In genomic region chr2:604385-604784, GRCh38 we compare ENCODE assay signal across 25 cellular contexts.
DNase-seq lines count a peak whose midpoint lies in the region; ATAC-seq, FAIRE-seq and TF ChIP-seq lines count a peak whose summit lies in the region.
"Had no signal": no experiment of that assay in that cellular context is flagged by ENCODE, and none has a peak within 500 bp of the region (broad histone marks: within the 10 kb centered on the region; RNA-seq: fewer than 3 reads in every experiment).

No MANE protein-coding gene starts in this region.

- H3K79me2 ChIP-seq in HepG2 (ENCODE audit: insufficient read depth, low read length) (no peaks in the 10 kb centered on the region), PC-9 (ENCODE audit: low read depth) (no peaks in the 10 kb centered on the region)

- TF ChIP-seq EP300 in HepG2 (IDR thresholded peaks at IDR 0.05; ENCODE audit: low read depth in 2 of 2, low read length in 2 of 2) (no peak), HepG2 (CRISPR knock-in tag; IDR thresholded peaks at IDR 0.05; ENCODE audit: borderline replicate concordance) (no peak)

- H3K27ac ChIP-seq in HepG2 (ENCODE audit: extremely low read length, insufficient read depth, low read length) (no peak overlapping the region), right lobe of liver (no peak overlapping the region), PC-9 (peak overlapping the region; percentile 88; the same call in 1 of the 2 replicates)
- H3K27ac ChIP-seq: SJSA1 had no signal

- TF ChIP-seq CTCF in HepG2 (CRISPR knock-in tag; IDR thresholded peaks at IDR 0.05): no peak
- TF ChIP-seq CTCF in right lobe of liver (IDR thresholded peaks at IDR 0.05): no peak
- TF ChIP-seq CTCF in PC-9 (conservative IDR thresholded peaks at IDR 0.05): no peak

- no peaks in the 10 kb centered on the region for H3K4me1 ChIP-seq in HepG2 (ENCODE audit: insufficient read depth, low read length)
- H3K4me1 ChIP-seq in right lobe of liver: no peaks in the 10 kb centered on the region
- H3K4me1 ChIP-seq in PC-9 (replicated peaks; ENCODE audit: insufficient read depth): peaks cover 29% of the 10 kb centered on the region
- H3K4me1 ChIP-seq: HAP-1, SJSA1 had no signal

- POLR2A ChIA-PET in HepG2 (lab: Yijun Ruan, JAX): no interaction called here
- POLR2A ChIA-PET in PC-9 (lab: Charles Lee; ENCODE audit: unreplicated experiment): interaction anchor here (0.7 kb wide), 1 partner anchor 28 kb away, joined by 6 read pairs; no protein-coding TSS in a partner anchor
- POLR2A ChIA-PET in HEK293T (lab: Yijun Ruan, JAX): no interaction called here

- no peak for FAIRE-seq in HepG2 (lab: Jason Lieb, UNC)
- FAIRE-seq: GM19239 had no signal

- CTCF ChIA-PET in HepG2 (lab: Yijun Ruan, JAX; ENCODE audit: low intra/inter-chr PET ratio, low total read pairs): no interaction called here
- CTCF ChIA-PET in PC-9 (lab: Charles Lee): no interaction called here
- CTCF ChIA-PET in HEK293T (lab: Yijun Ruan, JAX): no interaction called here

- no peaks in the 10 kb centered on the region for H3K9me2 ChIP-seq in PC-9 (ENCODE audit: insufficient read depth)

- H3K27me3 ChIP-seq in HepG2 (ENCODE audit: control insufficient read depth in 1 of 2, insufficient read depth in 2 of 2, low read length in 2 of 2): peaks cover 5 to 74% of the 10 kb centered on the region in 2 experiments; a peak in 4 of 5 replicates
- no peaks in the 10 kb centered on the region for H3K27me3 ChIP-seq in right lobe of liver
- 0 out of 2 replicates have a peak, but pooled peaks cover under 1% of the 10 kb centered on the region for H3K27me3 ChIP-seq in PC-9 (ENCODE audit: insufficient read depth, low read depth)
- H3K27me3 ChIP-seq: MG63 had no signal

- no peak overlapping the region for H3K9ac ChIP-seq in HepG2 (ENCODE audit: insufficient read depth, low read depth, low read length)

- H4K20me1 ChIP-seq in HepG2 (ENCODE audit: insufficient read depth, low read length) (no peaks in the 10 kb centered on the region), PC-9 (ENCODE audit: insufficient read depth) (no peaks in the 10 kb centered on the region)

- peaks cover 33% of the 10 kb centered on the region for H3F3A ChIP-seq in PC-9 (ENCODE audit: insufficient read depth, low read depth)

- no peaks in the 10 kb centered on the region for H3K36me3 ChIP-seq in HepG2 (replicated peaks in 1 of 2; ENCODE audit: control insufficient read depth in 1 of 2, insufficient read depth in 2 of 2, low read length in 2 of 2)
- no peaks in the 10 kb centered on the region for H3K36me3 ChIP-seq in right lobe of liver
- H3K36me3 ChIP-seq in PC-9 (ENCODE audit: low read depth): no peaks in the 10 kb centered on the region
- H3K36me3 ChIP-seq: HAP-1, MG63, SJSA1 had no signal

- TF ChIP-seq POLR2A in HepG2 (IDR thresholded peaks at IDR 0.05; ENCODE audit: insufficient read depth in 1 of 2, low read depth in 2 of 2, low read length in 2 of 2): no peak
- TF ChIP-seq POLR2A in right lobe of liver (IDR thresholded peaks at IDR 0.05): no peak

- no peak for TF ChIP-seq RAD21 in HepG2 (CRISPR knock-in tag; IDR thresholded peaks at IDR 0.05)

- 76% methylated on average over 7 of the region's 9 CpGs for WGBS in HepG2 (ENCODE audit: low lambda C conversion rate)
- WGBS in right lobe of liver (ENCODE audit: insufficient coverage, low coverage, low lambda C conversion rate, missing lambda C conversion rate): 88% methylated on average over 4 of the region's 9 CpGs

- H3K4me3 ChIP-seq in HepG2 (replicated peaks in 1 of 3; ENCODE audit: insufficient read depth in 1 of 3, low read depth in 2 of 3, low read length in 3 of 3): no peak overlapping the region
- no peak overlapping the region for H3K4me3 ChIP-seq in right lobe of liver
- no peak overlapping the region for H3K4me3 ChIP-seq in PC-9
- H3K4me3 ChIP-seq: HAP-1, MG63, SJSA1 had no signal

- ATAC-seq in HepG2 (peak; percentile 12; the same call in 2 of the 3 replicates), right lobe of liver (no peak)
- ATAC-seq: PC-3, Right ventricle myocardium inferior had no signal

- BruUV-seq in HepG2 (replicated peaks; lab: Mats Ljungman, UMichigan) (no TSS peak), PC-9 (replicated peaks; lab: Mats Ljungman, UMichigan) (no TSS peak)

- no peak overlapping the region for H3K4me2 ChIP-seq in HepG2 (ENCODE audit: low read depth, low read length)
- H3K4me2 ChIP-seq in PC-9: no peak overlapping the region

- H3K9me3 ChIP-seq in HepG2 (ENCODE audit: low read length) (no peaks in the 10 kb centered on the region), right lobe of liver (no peaks in the 10 kb centered on the region), PC-9 (ENCODE audit: insufficient read depth, low read depth) (peaks cover 9% of the 10 kb centered on the region; the same call in 1 of the 2 replicates)
- H3K9me3 ChIP-seq: HAP-1, MG63, SJSA1 had no signal

- intact Hi-C loops in HepG2 (cut with micrococcal nuclease; ENCODE audit: unreplicated experiment): no loop called here
- intact Hi-C loops in right lobe of liver (cut with DNase I): no loop called here
- intact Hi-C loops in PC-9 (cut with micrococcal nuclease; ENCODE audit: unreplicated experiment): no loop called here

- no peak overlapping the region for H2AFZ ChIP-seq in HepG2 (ENCODE audit: low read length)
- H2AFZ ChIP-seq in PC-9: no peak overlapping the region

- in situ Hi-C loops in HepG2 (cut with HindIII; ENCODE audit: extremely low pct_ligation_motif_present, low pct_unique_long_range_greater_than_20kb): no loop called here

- DNase-seq in HepG2 (ENCODE audit: low spot score) (no peak), right lobe of liver (no peak), PC-9 (no peak), islet precursor cell (peak; percentile 19), GM03348 (ENCODE audit: low spot score) (no peak), NCI-H1092 (lab: John Stamatoyannopoulos, UW) (no peak), HEK293T (ENCODE audit: extremely low spot score) (no peak)
- DNase-seq: CD4-positive, alpha-beta memory T cell; COR-L47; DMS79; IMR-90; KG1; MG63; NCI-H1417; NCI-H1694; NCI-H2029 treated with DMSO at 0.1 percent for 48 hours; NCI-H446 treated with DMSO at 0.1 percent for 48 hours; NCI-H526; NCI-H82; NK-92 treated with Interleukin-12 subunit alpha and Interleukin-12 subunit beta, amount 100 ng/mL, for 24 hours; PC-3 had no signal

TF ChIP-seq in HepG2, 621 proteins besides CTCF, POLR2A, EP300 and RAD21 (continues in another document):
- TF ChIP-seq IKZF4 (CRISPR knock-in tag; IDR thresholded peaks at IDR 0.05; ENCODE audit: borderline replicate concordance, low read depth, not compliant biosample characterization): no peak

TF ChIP-seq in HEK293T, 16 proteins besides CTCF, POLR2A, EP300 and RAD21:
- TF ChIP-seq NFRKB (IDR thresholded peaks at IDR 0.05) (no peak), ZNF384 (IDR thresholded peaks at IDR 0.05) (no peak)
